ENCODE assay signal across 16 cellular contexts in the genomic region with DNA sequence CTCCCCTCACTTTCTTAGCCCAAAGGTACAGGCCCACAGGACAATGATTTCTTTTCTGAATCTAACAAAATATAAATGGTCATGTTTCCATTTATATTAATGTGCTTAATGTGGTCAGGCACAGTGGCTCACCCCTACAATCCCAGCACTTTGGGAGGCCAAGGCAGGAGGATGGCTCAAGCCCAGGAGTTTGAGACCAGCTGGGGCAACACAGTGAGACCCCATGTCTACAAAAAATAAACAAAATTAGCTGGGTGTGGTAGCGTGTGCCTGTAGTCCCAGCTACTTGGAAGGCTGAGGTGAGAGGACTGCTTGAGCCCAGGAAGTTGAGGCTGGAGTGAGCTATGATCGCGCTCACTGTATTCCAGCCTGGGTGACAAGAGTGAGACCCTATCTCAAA.
DNase-seq lines count a peak whose midpoint lies in the region; ATAC-seq, FAIRE-seq and TF ChIP-seq lines count a peak whose summit lies in the region.
"Had no signal": no experiment of that assay in that cellular context is flagged by ENCODE, and none has a peak within 500 bp of the region (broad histone marks: within the 10 kb centered on the region; RNA-seq: fewer than 3 reads in every experiment).

No MANE protein-coding gene starts in this region.

- POLR2A ChIA-PET in CD8-positive, alpha-beta memory T cell (lab: Charles Lee) = interaction anchor here (2.8 kb wide), 1 partner anchor 12 kb away, joined by 18 read pairs; no protein-coding TSS in a partner anchor

- H3K36me3 Mint-ChIP-seq in CD8-positive, alpha-beta memory T cell = peaks cover 25 to 84% (median 32%) of the 10 kb centered on the region in 3 donors
- peaks cover 87% of the 10 kb centered on the region for H3K36me3 Mint-ChIP-seq in activated T-helper 17 cell treated with anti-CD3 and anti-CD28 coated beads, Interleukin-2, amount 50 U/mL, for 72 hours (ENCODE audit: low read depth)

- peaks cover 63 to 92% (median 80%) of the 10 kb centered on the region in 3 donors for H3K4me1 Mint-ChIP-seq in CD8-positive, alpha-beta memory T cell
- H3K4me1 Mint-ChIP-seq in activated T-helper 17 cell treated with anti-CD3 and anti-CD28 coated beads, Interleukin-2, amount 50 U/mL, for 72 hours = peaks cover 13% of the 10 kb centered on the region

- peaks cover 32% of the 10 kb centered on the region for H3K36me3 ChIP-seq in CD8-positive, alpha-beta memory T cell (ENCODE audit: insufficient read depth, low read length)
- H3K36me3 ChIP-seq in left lung (peaks cover 0 to 95% of the 10 kb centered on the region in 2 donors), stomach (peaks cover 67 to 95% (median 83%) of the 10 kb centered on the region in 4 donors)
- H3K36me3 ChIP-seq: neutrophil had no signal

- H3K27ac ChIP-seq in CD8-positive, alpha-beta memory T cell (ENCODE audit: low read depth, low read length) = no peak overlapping the region
- H3K27ac ChIP-seq in left lung (peak overlapping the region; percentile 42 to 51), stomach (peak overlapping the region; percentile 54 to 86 (median 77))
- H3K27ac ChIP-seq: neutrophil had no signal

- WGBS in stomach, 5 donors = 96 to 100% (median 98%) methylated on average over 3 of the region's 3 CpGs

- ATAC-seq in activated T-helper 17 cell treated with anti-CD3 and anti-CD28 coated beads, Interleukin-2, amount 50 U/mL, for 72 hours (replicated peaks) = no peak
- ATAC-seq in left lung (no peak), GM18505 (IDR thresholded peaks at IDR 0.05; ENCODE audit: unreplicated experiment) (no peak), GM18502 (IDR thresholded peaks at IDR 0.05; ENCODE audit: poor library complexity, unreplicated experiment) (no peak)

- CTCF ChIA-PET in CD8-positive, alpha-beta memory T cell (lab: Charles Lee) = interaction anchor here (0.9 to 7.8 kb wide), 7 partner anchors 8 to 248 kb away, joined by 3 to 52 read pairs (median 6); a partner anchor contains a TSS

- DNase-seq in CD8-positive, alpha-beta memory T cell = no peak
- DNase-seq in left lung = no peak
- no peak for DNase-seq in stomach
- DNase-seq in frontal cortex (ENCODE audit: low spot score in 2 of 2) = no peak
- no peak for DNase-seq in RCC 7860 (ENCODE audit: low spot score)
- DNase-seq: activated CD4-positive, alpha-beta T cell treated with anti-CD3 and anti-CD28 coated beads, Interleukin-2, amount 50 U/mL, for 1 hour; activated naive CD4-positive, alpha-beta T cell treated with Interleukin-2 at 50 U/mL for 16 hours; Calu3; effector CD8-positive, alpha-beta T cell; glutamatergic neuron; Kasumi-1; NCI-H2081 treated with DMSO at 0.1 percent for 48 hours had no signal

- H3K4me1 ChIP-seq in CD8-positive, alpha-beta memory T cell (ENCODE audit: insufficient read depth, low read length) = peaks cover 91% of the 10 kb centered on the region
- H3K4me1 ChIP-seq in left lung (peaks cover 19 to 89% of the 10 kb centered on the region in 2 donors), stomach (peaks cover 60 to 99% (median 90%) of the 10 kb centered on the region in 4 donors)

- no peaks in the 10 kb centered on the region for H3K27me3 ChIP-seq in CD8-positive, alpha-beta memory T cell (ENCODE audit: insufficient read depth, low read length, poor library complexity, severe bottlenecking)
- H3K27me3 ChIP-seq in left lung (no peaks in the 10 kb centered on the region), stomach (no peaks in the 10 kb centered on the region)
- H3K27me3 ChIP-seq: neutrophil had no signal

- H3K9me3 ChIP-seq in CD8-positive, alpha-beta memory T cell (ENCODE audit: low read length) = no peaks in the 10 kb centered on the region
- H3K9me3 ChIP-seq in left lung (no peaks in the 10 kb centered on the region), stomach (no peaks in the 10 kb centered on the region)
- H3K9me3 ChIP-seq: neutrophil had no signal

- no peak for TF ChIP-seq POLR2A in stomach (IDR thresholded peaks at IDR 0.05)
- TF ChIP-seq POLR2A in GM18505 (IDR thresholded peaks at IDR 0.05; ENCODE audit: borderline replicate concordance, extremely low read depth, insufficient read depth, insufficient read length) = no peak

- H3K9me3 Mint-ChIP-seq in CD8-positive, alpha-beta memory T cell = no peaks in the 10 kb centered on the region
- no peaks in the 10 kb centered on the region for H3K9me3 Mint-ChIP-seq in activated T-helper 17 cell treated with anti-CD3 and anti-CD28 coated beads, Interleukin-2, amount 50 U/mL, for 72 hours

- TF ChIP-seq CTCF in left lung (IDR thresholded peaks at IDR 0.05) = no peak
- TF ChIP-seq CTCF in stomach (IDR thresholded peaks at IDR 0.05) = no peak

- intact Hi-C loops in left lung (cut with DNase I) (loop anchor here in 1 of 2 donors (10.0 kb wide), 1 partner anchor 145 kb away; a partner anchor contains a TSS), stomach (cut with DNase I; ENCODE audit: low total_unique reads) (no loop called here)

- no peak overlapping the region for H3K4me3 ChIP-seq in CD8-positive, alpha-beta memory T cell (ENCODE audit: low read length)
- no peak overlapping the region for H3K4me3 ChIP-seq in left lung
- H3K4me3 ChIP-seq in stomach = no peak overlapping the region

- no peak for TF ChIP-seq EP300 in stomach (IDR thresholded peaks at IDR 0.05)

- no peak for FAIRE-seq in frontal cortex (lab: Jason Lieb, UNC)
- no peak for FAIRE-seq in RCC 7860 (lab: Jason Lieb, UNC)

- H3K4me3 Mint-ChIP-seq in CD8-positive, alpha-beta memory T cell = no peak overlapping the region
- H3K4me3 Mint-ChIP-seq in activated T-helper 17 cell treated with anti-CD3 and anti-CD28 coated beads, Interleukin-2, amount 50 U/mL, for 72 hours = no peak overlapping the region

- no peaks in the 10 kb centered on the region for H3K27me3 Mint-ChIP-seq in CD8-positive, alpha-beta memory T cell
- no peaks in the 10 kb centered on the region for H3K27me3 Mint-ChIP-seq in activated T-helper 17 cell treated with anti-CD3 and anti-CD28 coated beads, Interleukin-2, amount 50 U/mL, for 72 hours

- H3K27ac Mint-ChIP-seq in CD8-positive, alpha-beta memory T cell = peak overlapping the region; percentile 44 to 91 (median 69)
- peak overlapping the region; percentile 75 for H3K27ac Mint-ChIP-seq in activated T-helper 17 cell treated with anti-CD3 and anti-CD28 coated beads, Interleukin-2, amount 50 U/mL, for 72 hours
